In genomic region chr15:38688761-38689160, GRCh38 we compare ENCODE assay signal across 10 cellular contexts.
DNase-seq lines count a peak whose midpoint lies in the region; ATAC-seq and TF ChIP-seq lines count a peak whose summit lies in the region.
"Had no signal": no experiment of that assay in that cellular context is flagged by ENCODE, and none has a peak within 500 bp of the region (broad histone marks: within the 10 kb centered on the region; RNA-seq: fewer than 3 reads in every experiment).

No MANE protein-coding gene starts in this region.

- H3K9me3 Mint-ChIP-seq in natural killer cell, result no peaks in the 10 kb centered on the region

- H3K4me1 Mint-ChIP-seq in natural killer cell, result peaks cover 33 to 36% of the 10 kb centered on the region in 2 donors

- peak overlapping the region; percentile 35 to 41 for H3K27ac Mint-ChIP-seq in natural killer cell

- intact Hi-C loops in natural killer cell (cut with micrococcal nuclease), result no loop called here

- H3K27me3 Mint-ChIP-seq in natural killer cell (ENCODE audit: low read depth in 2 of 2), result no peaks in the 10 kb centered on the region

- no peak for TF ChIP-seq CTCF in natural killer cell (IDR thresholded peaks at IDR 0.05)

- no peak overlapping the region for H3K4me3 Mint-ChIP-seq in natural killer cell

- ATAC-seq in natural killer cell, result no peak
- no peak for ATAC-seq in HG03565 (IDR thresholded peaks at IDR 0.05; ENCODE audit: unreplicated experiment)

- no peaks in the 10 kb centered on the region for H3K36me3 Mint-ChIP-seq in natural killer cell

- TF ChIP-seq POLR2A in erythroblast (IDR thresholded peaks at IDR 0.05; ENCODE audit: low read length), result no peak

- peak; percentile 17 for DNase-seq in Daoy (ENCODE audit: low read depth)
- peak; percentile 42 for DNase-seq in T follicular helper cell (ENCODE audit: low read depth)
- DNase-seq in activated T-cell treated with anti-CD3 and anti-CD28 coated beads, Interleukin-2, amount 50 U/mL, for 48 hours, result peak; percentile 78 to 80
- no peak for DNase-seq in natural killer cell
- DNase-seq in amniotic stem cell (lab: John Stamatoyannopoulos, UW), result no peak
- no peak for DNase-seq in NCI-H774 (lab: John Stamatoyannopoulos, UW)
- DNase-seq in erythroblast (lab: John Stamatoyannopoulos, UW), result no peak
- DNase-seq: colonic mucosa, NCI-H82 had no signal

Comparison
In these comparisons a context has a peak if more than half of its experiments do, and no peak if none do; other contexts are left out.
1. DNase-seq: peak in Daoy (single experiment), T follicular helper cell (single experiment) and activated T-cell treated with anti-CD3 and anti-CD28 coated beads, Interleukin-2, amount 50 U/mL, for 48 hours (2 of 2); none in natural killer cell (single experiment), amniotic stem cell (single experiment), NCI-H774 (single experiment) and erythroblast (0 of 2).